9 cellular contexts compared by ENCODE assay signal in the genomic region with DNA sequence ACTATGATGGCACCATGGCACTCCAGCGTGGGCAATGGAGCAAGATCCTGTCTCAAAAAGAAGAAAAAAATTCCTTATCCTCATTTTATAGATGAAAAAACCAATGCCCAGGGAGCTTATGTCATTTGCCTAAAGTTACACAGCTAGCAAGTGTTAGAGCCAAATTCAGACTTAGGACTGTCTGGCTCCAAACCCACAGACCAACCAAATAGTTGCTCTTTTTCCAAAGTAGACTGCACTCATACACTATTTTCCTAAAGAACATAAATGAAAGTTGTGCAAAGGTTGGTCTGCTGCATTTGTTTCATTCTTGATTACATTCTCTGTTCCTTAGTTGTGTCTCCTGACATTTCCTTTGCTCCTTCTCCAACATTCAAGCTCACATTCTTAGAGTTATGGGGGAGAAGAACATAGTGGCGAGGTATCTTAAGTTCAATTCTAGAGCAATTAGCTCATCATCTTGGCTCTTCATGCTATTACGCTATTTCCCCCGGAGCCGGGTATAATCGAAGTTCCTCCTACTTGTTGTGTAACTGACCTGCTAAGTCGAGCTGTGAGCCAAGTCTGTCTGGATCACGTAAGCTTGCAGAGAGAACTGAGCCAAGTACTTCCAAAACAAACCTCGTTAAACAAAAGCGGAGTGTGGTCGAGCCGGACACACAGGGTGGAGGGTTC.
A peak's percentile ranks its signal among the peaks of the same experiment; 100 is the strongest.
DNase-seq lines count a peak whose midpoint lies in the region; FAIRE-seq and TF ChIP-seq lines count a peak whose summit lies in the region.
"Had no signal": no experiment of that assay in that cellular context is flagged by ENCODE, and none has a peak within 500 bp of the region (broad histone marks: within the 10 kb centered on the region; RNA-seq: fewer than 3 reads in every experiment).

No MANE protein-coding gene starts in this region.

- DNase-seq in HCEC 1CT: peak; percentile 50
- peak; percentile 96 for DNase-seq in amniotic epithelial cell (ENCODE audit: low read depth)
- DNase-seq in right atrium auricular region (ENCODE audit: low spot score): peak; percentile 89
- DNase-seq in small intestine: peak; percentile 6
- no peak for DNase-seq in NCI-H2227 treated with DMSO at 0.1 percent for 48 hours (lab: John Stamatoyannopoulos, UW)
- no peak for DNase-seq in activated CD8-positive, alpha-beta memory T cell treated with anti-CD3 and anti-CD28 coated beads, Interleukin-2, amount 50 U/mL, for 48 hours
- DNase-seq in occipital lobe (lab: John Stamatoyannopoulos, UW): no peak
- DNase-seq in activated CD4-positive, alpha-beta T cell treated with anti-CD3 and anti-CD28 coated beads for 4 hours: no peak
- DNase-seq: activated T-cell treated with anti-CD3 and anti-CD28 coated beads, Interleukin-2, amount 50 U/mL, for 72 hours had no signal

- no peak for TF ChIP-seq CTCF in right atrium auricular region (IDR thresholded peaks at IDR 0.05)

- no peaks in the 10 kb centered on the region for H3K27me3 ChIP-seq in right atrium auricular region
- no peaks in the 10 kb centered on the region for H3K27me3 ChIP-seq in small intestine (ENCODE audit: control insufficient read depth in 2 of 2, insufficient read depth in 2 of 2, low read length in 2 of 2)

- H3K27ac ChIP-seq in right atrium auricular region (peak overlapping the region; percentile 53 to 62), small intestine (ENCODE audit: low read depth in 1 of 2, low read length in 1 of 2) (peak overlapping the region in 1 of 2 donors; percentile 5)

- H3K4me3 ChIP-seq in right atrium auricular region (peak overlapping the region in 1 of 2 donors; percentile 11), small intestine (ENCODE audit: low read depth in 1 of 2, low read length in 2 of 2) (no peak overlapping the region)

- H3K9me3 ChIP-seq in right atrium auricular region (no peaks in the 10 kb centered on the region), small intestine (ENCODE audit: control insufficient read depth, low read depth) (no peaks in the 10 kb centered on the region)

- H3K4me1 ChIP-seq in right atrium auricular region: peaks cover 0 to 23% of the 10 kb centered on the region in 2 donors
- no peaks in the 10 kb centered on the region for H3K4me1 ChIP-seq in small intestine (ENCODE audit: control insufficient read depth in 2 of 2, insufficient read depth in 1 of 2, low read depth in 1 of 2, low read length in 1 of 2)

- H3K36me3 ChIP-seq in right atrium auricular region (no peaks in the 10 kb centered on the region), small intestine (ENCODE audit: control insufficient read depth in 2 of 2, insufficient read depth in 2 of 2, low read length in 2 of 2) (peaks cover 0 to 8% of the 10 kb centered on the region in 2 donors)

- WGBS in small intestine, 3 donors: 70 to 87% (median 77%) methylated on average over 12 of the region's 12 CpGs

- no peak for FAIRE-seq in small intestine (lab: Jason Lieb, UNC)

Comparison
In these comparisons a context has a peak if more than half of its experiments do, and no peak if none do; other contexts are left out.
1. DNase-seq: peak in HCEC 1CT (single experiment), amniotic epithelial cell (single experiment), right atrium auricular region (single experiment) and small intestine (single experiment); none in NCI-H2227 treated with DMSO at 0.1 percent for 48 hours (single experiment), activated CD8-positive, alpha-beta memory T cell treated with anti-CD3 and anti-CD28 coated beads, Interleukin-2, amount 50 U/mL, for 48 hours (single experiment), occipital lobe (single experiment) and activated CD4-positive, alpha-beta T cell treated with anti-CD3 and anti-CD28 coated beads for 4 hours (0 of 2).